In genomic region chr10:122374246-122374858, GRCh38 we compare ENCODE assay signal across 8 cellular contexts. TPM values are rescaled to one million over a fixed set of nuclear protein-coding genes. Genes with fewer than 3 reads are reported as not detected.
A peak's percentile ranks its signal among the peaks of the same experiment; 100 is the strongest.
DNase-seq lines count a peak whose midpoint lies in the region; ATAC-seq and TF ChIP-seq lines count a peak whose summit lies in the region.

Gene PLEKHA1 (plus strand): TSS chr10:122374708. CDS start chr10:122393201, 18,493 bp downstream.

- H3K4me3 ChIP-seq in LNCaP clone FGC (ENCODE audit: low read depth, low read length) (peak within 1 kb of the TSS; percentile 52), SJCRH30 (peak within 1 kb of the TSS; percentile 66), neural cell (ENCODE audit: low read length) (peak within 1 kb of the TSS; percentile 85)

- H3K4me1 ChIP-seq in SJCRH30 (peaks cover 2% of the 10 kb centered on the region; the same call in 1 of the 2 replicates), foreskin keratinocyte (peaks cover 28% of the 10 kb centered on the region)

- peak within 1 kb of the TSS; percentile 75 for H2AFZ ChIP-seq in neural cell (ENCODE audit: low read depth, low read length)

- peaks cover 6% of the 10 kb centered on the region for H3K36me3 Mint-ChIP-seq in stimulated activated naive CD8-positive, alpha-beta T cell treated with anti-CD3 and anti-CD28 coated beads, Interleukin-15, Interleukin-2, amounts not matched to agents 100 ng/mL and 50 ng/mL, for 24 hours (ENCODE audit: low read depth)

- TF ChIP-seq CTCF in LNCaP clone FGC (IDR thresholded peaks at IDR 0.05; ENCODE audit: control insufficient read depth, extremely low read depth, insufficient read depth) (no peak), foreskin keratinocyte (conservative IDR thresholded peaks at IDR 0.05) (no peak), neural cell (IDR thresholded peaks at IDR 0.05; ENCODE audit: poor library complexity, severe bottlenecking) (no peak)

- peaks cover 13% of the 10 kb centered on the region for H3K79me2 ChIP-seq in neural cell (replicated peaks; ENCODE audit: insufficient read depth, low read length)

- peak within 1 kb of the TSS; percentile 70 for H3K9ac ChIP-seq in neural cell (ENCODE audit: low read length)

- no peak within 1 kb of the TSS; the same call in 1 of the 2 replicates for H3K27ac ChIP-seq in SJCRH30
- peak within 1 kb of the TSS; percentile 94 for H3K27ac ChIP-seq in foreskin keratinocyte
- peak within 1 kb of the TSS; percentile 52 for H3K27ac ChIP-seq in neural cell (ENCODE audit: low read length)

- peak within 1 kb of the TSS; percentile 97 for H3K27ac Mint-ChIP-seq in stimulated activated naive CD8-positive, alpha-beta T cell treated with anti-CD3 and anti-CD28 coated beads, Interleukin-15, Interleukin-2, amounts not matched to agents 100 ng/mL and 50 ng/mL, for 24 hours

- DNase-seq in DMS79 treated with DMSO at 0.1 percent for 48 hours (lab: John Stamatoyannopoulos, UW) (peak; percentile 63), H4 (ENCODE audit: low spot score) (peak; percentile 83), LNCaP clone FGC (ENCODE audit: low read depth) (peak; percentile 75), SJCRH30 (peak; percentile 94 to 95), foreskin keratinocyte (peak; percentile 77 to 89)
- peak; percentile 93 for DNase-seq in activated naive CD4-positive, alpha-beta T cell treated with Interleukin-2 at 50 U/mL for 16 hours

- H3K9me2 ChIP-seq in neural cell (ENCODE audit: insufficient read depth, low read length): no peaks in the 10 kb centered on the region

- no peak for TF ChIP-seq RAD21 in neural cell (conservative IDR thresholded peaks at IDR 0.05)

- H3K4me3 Mint-ChIP-seq in stimulated activated naive CD8-positive, alpha-beta T cell treated with anti-CD3 and anti-CD28 coated beads, Interleukin-15, Interleukin-2, amounts not matched to agents 100 ng/mL and 50 ng/mL, for 24 hours: peak within 1 kb of the TSS; percentile 91

- H3K9me3 ChIP-seq in SJCRH30 (replicated peaks): no peaks in the 10 kb centered on the region
- H3K9me3 ChIP-seq in neural cell (ENCODE audit: low read length): no peaks in the 10 kb centered on the region

- peaks cover 25% of the 10 kb centered on the region for H3K27me3 Mint-ChIP-seq in stimulated activated naive CD8-positive, alpha-beta T cell treated with anti-CD3 and anti-CD28 coated beads, Interleukin-15, Interleukin-2, amounts not matched to agents 100 ng/mL and 50 ng/mL, for 24 hours

- peak; percentile 93 for ATAC-seq in foreskin keratinocyte

- H3F3A ChIP-seq in neural cell (ENCODE audit: insufficient read depth, low read length, poor library complexity, severe bottlenecking): no peaks in the 10 kb centered on the region

- peak within 1 kb of the TSS; percentile 92 for H3K4me2 ChIP-seq in neural cell (ENCODE audit: low read length)

- peak; percentile 45 for TF ChIP-seq EP300 in neural cell (conservative IDR thresholded peaks at IDR 0.05; ENCODE audit: poor library complexity, severe bottlenecking)

- no peaks in the 10 kb centered on the region for H3K9me3 Mint-ChIP-seq in stimulated activated naive CD8-positive, alpha-beta T cell treated with anti-CD3 and anti-CD28 coated beads, Interleukin-15, Interleukin-2, amounts not matched to agents 100 ng/mL and 50 ng/mL, for 24 hours

- H3K36me3 ChIP-seq in SJCRH30 (no peaks in the 10 kb centered on the region), neural cell (ENCODE audit: insufficient read depth, low read length) (no peaks in the 10 kb centered on the region)

- peaks cover 53% of the 10 kb centered on the region for H3K4me1 Mint-ChIP-seq in stimulated activated naive CD8-positive, alpha-beta T cell treated with anti-CD3 and anti-CD28 coated beads, Interleukin-15, Interleukin-2, amounts not matched to agents 100 ng/mL and 50 ng/mL, for 24 hours (ENCODE audit: low read depth)

- no peaks in the 10 kb centered on the region for H4K20me1 ChIP-seq in neural cell (ENCODE audit: insufficient read depth)

- H3K27me3 ChIP-seq in SJCRH30 (no peaks in the 10 kb centered on the region), foreskin keratinocyte (no peaks in the 10 kb centered on the region), neural cell (ENCODE audit: insufficient read depth, low read depth, low read length) (no peaks in the 10 kb centered on the region)

TF ChIP-seq in neural cell, 6 proteins besides CTCF, POLR2A, EP300 and RAD21:
- TF ChIP-seq TAF1 (IDR thresholded peaks at IDR 0.05; ENCODE audit: low read depth): no peak
- peak; percentile 67 for TF ChIP-seq POLR2AphosphoS5 (IDR thresholded peaks at IDR 0.05)
- TF ChIP-seq REST (IDR thresholded peaks at IDR 0.05; ENCODE audit: borderline replicate concordance): no peak
- TF ChIP-seq MXI1 (conservative IDR thresholded peaks at IDR 0.05; ENCODE audit: poor library complexity, severe bottlenecking): peak; percentile 79
- TF ChIP-seq SMC3 (conservative IDR thresholded peaks at IDR 0.05; ENCODE audit: poor library complexity): peak; percentile 26
- no peak for TF ChIP-seq EZH2 (IDR thresholded peaks at IDR 0.05; ENCODE audit: borderline replicate concordance, insufficient read depth, low read length, poor library complexity, severe bottlenecking)

RNA-seq across cellular contexts. Expression of gene PLEKHA1, which starts in this region (rescaled TPM):
- 8.1 and 15.8 TPM in 2 replicates for total RNA-seq in H4 (2014; rRNA removed; shearing (Covaris generic))
- total RNA-seq in SJCRH30 (2014; rRNA removed; shearing (Covaris generic)): 26.6 and 31.9 TPM in 2 replicates
- total RNA-seq in foreskin keratinocyte: 48.6 and 54.8 TPM in 2 replicates
- 13.9 and 14.5 TPM in 2 replicates for polyA plus RNA-seq in foreskin keratinocyte
- polyA plus RNA-seq in neural cell: 87.7 and 91.9 TPM in 2 replicates
- 55.5 and 64.2 TPM in 2 replicates for polyA minus RNA-seq in neural cell
